8 cellular contexts compared by ENCODE assay signal in genomic region chr6:41733349-41733706, GRCh38. TPM values are rescaled to one million over a fixed set of nuclear protein-coding genes. Genes with fewer than 3 reads are reported as not detected.
DNase-seq lines count a peak whose midpoint lies in the region; ATAC-seq and TF ChIP-seq lines count a peak whose summit lies in the region.

No MANE protein-coding gene starts in this region.

- peaks cover 38% of the 10 kb centered on the region for H3K4me1 ChIP-seq in CD4-positive, CD25-positive, alpha-beta regulatory T cell (ENCODE audit: control insufficient read depth, insufficient read depth, low read length, poor library complexity, severe bottlenecking)
- H3K4me1 ChIP-seq in MM.1S (ENCODE audit: low read length) (peaks cover 20% of the 10 kb centered on the region), ectodermal cell (ENCODE audit: control insufficient read depth, insufficient read depth, low read length) (peaks cover 3% of the 10 kb centered on the region), neural progenitor cell (peaks cover 25% of the 10 kb centered on the region)

- no peak for TF ChIP-seq CTCF in MM.1S (IDR thresholded peaks at IDR 0.05; ENCODE audit: low read length)
- TF ChIP-seq CTCF in neural progenitor cell (IDR thresholded peaks at IDR 0.05) = no peak

- peak overlapping the region; percentile 34 for H3K4me3 ChIP-seq in CD4-positive, CD25-positive, alpha-beta regulatory T cell (ENCODE audit: low read depth, low read length)
- H3K4me3 ChIP-seq in MM.1S (ENCODE audit: low read length) = peak overlapping the region; percentile 74
- H3K4me3 ChIP-seq in ectodermal cell (ENCODE audit: insufficient read depth, low read depth, low read length) = peak overlapping the region; percentile 50
- H3K4me3 ChIP-seq in neural progenitor cell = peak overlapping the region; percentile 77

- H3K79me2 ChIP-seq in MM.1S (ENCODE audit: low read length) = peaks cover 48% of the 10 kb centered on the region
- H3K79me2 ChIP-seq in neural progenitor cell (ENCODE audit: low read depth) = no peaks in the 10 kb centered on the region

- H4K20me1 ChIP-seq in MM.1S (ENCODE audit: insufficient read depth, low read length) (no peaks in the 10 kb centered on the region), neural progenitor cell (ENCODE audit: low read depth) (peaks cover 6% of the 10 kb centered on the region)

- WGBS in ectodermal cell, 2 experiments = 11 to 14% methylated on average over 11 of the region's 11 CpGs

- H3K4me2 ChIP-seq in MM.1S (ENCODE audit: low read depth, low read length) (peak overlapping the region; percentile 99), neural progenitor cell (peak overlapping the region; percentile 96)

- no peaks in the 10 kb centered on the region for H3K36me3 Mint-ChIP-seq in CD4-positive, CD25-positive, alpha-beta regulatory T cell
- H3K36me3 Mint-ChIP-seq in neural progenitor cell = no peaks in the 10 kb centered on the region

- ATAC-seq in CD4-positive, CD25-positive, alpha-beta regulatory T cell (ENCODE audit: low read depth in 2 of 2) = no peak
- no peak for ATAC-seq in HG02623 (IDR thresholded peaks at IDR 0.05; ENCODE audit: unreplicated experiment)

- no peaks in the 10 kb centered on the region for H3K27me3 ChIP-seq in CD4-positive, CD25-positive, alpha-beta regulatory T cell (ENCODE audit: control insufficient read depth, insufficient read depth, low read length)
- H3K27me3 ChIP-seq in MM.1S (replicated peaks; ENCODE audit: insufficient read depth, low read length) = no peaks in the 10 kb centered on the region
- H3K27me3 ChIP-seq in ectodermal cell (ENCODE audit: control insufficient read depth, insufficient read depth, low read length, poor library complexity, severe bottlenecking) = peaks cover 31% of the 10 kb centered on the region
- H3K27me3 ChIP-seq in neural progenitor cell = peaks cover 34% of the 10 kb centered on the region

- no peaks in the 10 kb centered on the region for H3K9me2 ChIP-seq in MM.1S (replicated peaks; ENCODE audit: insufficient read depth, low read length)

- H3K9ac ChIP-seq in MM.1S (ENCODE audit: low read length) = peak overlapping the region; percentile 59; the same call in 1 of the 2 replicates
- H3K9ac ChIP-seq in neural progenitor cell = no peak overlapping the region

- DNase-seq in CD4-positive, CD25-positive, alpha-beta regulatory T cell = peak in 2 of 3 donors; percentile 4 to 6
- DNase-seq in MM.1S (no peak), neural progenitor cell (ENCODE audit: low spot score) (no peak), NCI-H524 treated with DMSO at 0.1 percent for 48 hours (lab: John Stamatoyannopoulos, UW) (no peak), cortex of kidney (lab: John Stamatoyannopoulos, UW) (no peak), NCI-H187 (lab: John Stamatoyannopoulos, UW) (no peak)

- peak overlapping the region; percentile 86 for H3K27ac ChIP-seq in CD4-positive, CD25-positive, alpha-beta regulatory T cell (ENCODE audit: insufficient read depth, low read length, poor library complexity, severe bottlenecking)
- H3K27ac ChIP-seq in MM.1S (ENCODE audit: low read length) (peak overlapping the region; percentile 80), ectodermal cell (ENCODE audit: insufficient read depth, low read depth, low read length, poor library complexity, severe bottlenecking) (no peak overlapping the region), neural progenitor cell (no peak overlapping the region)

- H3K9me3 Mint-ChIP-seq in CD4-positive, CD25-positive, alpha-beta regulatory T cell = no peaks in the 10 kb centered on the region
- H3K9me3 Mint-ChIP-seq in neural progenitor cell = no peaks in the 10 kb centered on the region

- peak overlapping the region; percentile 78 to 87 (median 84) for H3K4me3 Mint-ChIP-seq in CD4-positive, CD25-positive, alpha-beta regulatory T cell
- H3K4me3 Mint-ChIP-seq in neural progenitor cell = peak overlapping the region; percentile 92

- no peaks in the 10 kb centered on the region for H3K9me3 ChIP-seq in CD4-positive, CD25-positive, alpha-beta regulatory T cell (ENCODE audit: control insufficient read depth in 2 of 2, low read length in 2 of 2)
- no peaks in the 10 kb centered on the region for H3K9me3 ChIP-seq in MM.1S (replicated peaks; ENCODE audit: insufficient read depth, low read length)
- no peaks in the 10 kb centered on the region for H3K9me3 ChIP-seq in ectodermal cell (ENCODE audit: control insufficient read depth, low read length)
- H3K9me3 ChIP-seq in neural progenitor cell (ENCODE audit: low read depth) = no peaks in the 10 kb centered on the region

- peaks cover 2% of the 10 kb centered on the region for H3K36me3 ChIP-seq in CD4-positive, CD25-positive, alpha-beta regulatory T cell (ENCODE audit: control insufficient read depth, insufficient read depth, low read length)
- H3K36me3 ChIP-seq in MM.1S (replicated peaks; ENCODE audit: insufficient read depth, low read length) (no peaks in the 10 kb centered on the region), ectodermal cell (ENCODE audit: control insufficient read depth, insufficient read depth, low read length) (no peaks in the 10 kb centered on the region), neural progenitor cell (no peaks in the 10 kb centered on the region)

- H2AFZ ChIP-seq in MM.1S (ENCODE audit: low read length) (peak overlapping the region; percentile 77), neural progenitor cell (replicated peaks) (peak overlapping the region; percentile 88)

- peak overlapping the region; percentile 68 to 91 (median 79) for H3K27ac Mint-ChIP-seq in CD4-positive, CD25-positive, alpha-beta regulatory T cell
- H3K27ac Mint-ChIP-seq in neural progenitor cell = no peak overlapping the region

- no peaks in the 10 kb centered on the region for H3K27me3 Mint-ChIP-seq in CD4-positive, CD25-positive, alpha-beta regulatory T cell
- peaks cover 8% of the 10 kb centered on the region for H3K27me3 Mint-ChIP-seq in neural progenitor cell (ENCODE audit: insufficient read depth, low read depth)

- H3K4me1 Mint-ChIP-seq in CD4-positive, CD25-positive, alpha-beta regulatory T cell = peaks cover 0 to 60% (median 23%) of the 10 kb centered on the region in 4 donors
- H3K4me1 Mint-ChIP-seq in neural progenitor cell = peaks cover 24% of the 10 kb centered on the region

- peaks cover 19% of the 10 kb centered on the region for H3F3A ChIP-seq in MM.1S (ENCODE audit: insufficient read depth, low read length)
- H3F3A ChIP-seq in neural progenitor cell (ENCODE audit: low read depth) = peaks cover 41% of the 10 kb centered on the region

RNA-seq across cellular contexts. Expression of gene TFEB, which starts 2.1 kb away (rescaled TPM):
- total RNA-seq in CD4-positive, CD25-positive, alpha-beta regulatory T cell = 26.7 TPM
- 10 to 100 TPM in 1 of 4 donors, 1 to 10 TPM in 3; 8.0 to 11.0 (median 8.7) TPM for polyA plus RNA-seq in CD4-positive, CD25-positive, alpha-beta regulatory T cell
- polyA plus RNA-seq in ectodermal cell (2013, experiment 1 of 4) = 2.0 TPM
- 1.4 TPM for polyA plus RNA-seq in ectodermal cell (2013, experiment 2 of 4)
- 0.85 TPM for polyA plus RNA-seq in ectodermal cell (2013, experiment 3 of 4)
- 1.9 TPM for polyA plus RNA-seq in ectodermal cell (2013, experiment 4 of 4)
- 0.13 and 0.46 TPM in 2 replicates for total RNA-seq in neural progenitor cell (ENCODE audit: low replicate concordance)

RNA-seq across cellular contexts. Expression of gene PGC, which starts 13.9 kb away (rescaled TPM):
- not detected for total RNA-seq in CD4-positive, CD25-positive, alpha-beta regulatory T cell
- not detected for polyA plus RNA-seq in CD4-positive, CD25-positive, alpha-beta regulatory T cell
- not detected for polyA plus RNA-seq in ectodermal cell (2013, experiment 1 of 4)
- polyA plus RNA-seq in ectodermal cell (2013, experiment 2 of 4) = not detected
- polyA plus RNA-seq in ectodermal cell (2013, experiment 3 of 4) = not detected
- not detected for polyA plus RNA-seq in ectodermal cell (2013, experiment 4 of 4)
- total RNA-seq in neural progenitor cell (ENCODE audit: low replicate concordance) = not detected in 2 replicates

RNA-seq across cellular contexts. Expression of gene FRS3, which starts 46.4 kb away (rescaled TPM):
- total RNA-seq in CD4-positive, CD25-positive, alpha-beta regulatory T cell = 6.4 TPM
- polyA plus RNA-seq in CD4-positive, CD25-positive, alpha-beta regulatory T cell = 1 to 10 TPM; 1.3 to 1.6 (median 1.4) TPM
- 9.0 TPM for polyA plus RNA-seq in ectodermal cell (2013, experiment 1 of 4)
- polyA plus RNA-seq in ectodermal cell (2013, experiment 2 of 4) = 6.5 TPM
- 6.0 TPM for polyA plus RNA-seq in ectodermal cell (2013, experiment 3 of 4)
- 8.7 TPM for polyA plus RNA-seq in ectodermal cell (2013, experiment 4 of 4)
- total RNA-seq in neural progenitor cell (ENCODE audit: low replicate concordance) = 1.9 and 5.3 TPM in 2 replicates

RNA-seq across cellular contexts. Expression of gene PRICKLE4, which starts 47.3 kb away (rescaled TPM):
- not detected for total RNA-seq in CD4-positive, CD25-positive, alpha-beta regulatory T cell
- not detected for polyA plus RNA-seq in CD4-positive, CD25-positive, alpha-beta regulatory T cell
- 1.4 TPM for polyA plus RNA-seq in ectodermal cell (2013, experiment 1 of 4)
- polyA plus RNA-seq in ectodermal cell (2013, experiment 2 of 4) = not detected
- not detected for polyA plus RNA-seq in ectodermal cell (2013, experiment 3 of 4)
- 1.1 TPM for polyA plus RNA-seq in ectodermal cell (2013, experiment 4 of 4)
- total RNA-seq in neural progenitor cell (ENCODE audit: low replicate concordance) = 1.1 TPM in 1 of 2 replicates, not detected in the other

RNA-seq across cellular contexts. Expression of gene TOMM6, which starts 54.2 kb away (rescaled TPM):
- total RNA-seq in CD4-positive, CD25-positive, alpha-beta regulatory T cell = 102 TPM
- 100 to 1,000 TPM; 315 to 364 (median 362) TPM for polyA plus RNA-seq in CD4-positive, CD25-positive, alpha-beta regulatory T cell
- 220 TPM for polyA plus RNA-seq in ectodermal cell (2013, experiment 1 of 4)
- polyA plus RNA-seq in ectodermal cell (2013, experiment 2 of 4) = 202 TPM
- polyA plus RNA-seq in ectodermal cell (2013, experiment 3 of 4) = 246 TPM
- 264 TPM for polyA plus RNA-seq in ectodermal cell (2013, experiment 4 of 4)
- 177 and 182 TPM in 2 replicates for total RNA-seq in neural progenitor cell (ENCODE audit: low replicate concordance)

Comparison
In these comparisons a context has a peak if more than half of its experiments do, and no peak if none do; other contexts are left out.
1. DNase-seq: peak in CD4-positive, CD25-positive, alpha-beta regulatory T cell (2 of 3); none in MM.1S (single experiment), neural progenitor cell (single experiment), NCI-H524 treated with DMSO at 0.1 percent for 48 hours (single experiment), cortex of kidney (single experiment) and NCI-H187 (0 of 2).
2. H3K27ac ChIP-seq: peak in CD4-positive, CD25-positive, alpha-beta regulatory T cell (single experiment) and MM.1S (single experiment); none in ectodermal cell (single experiment) and neural progenitor cell (single experiment).
3. RNA of gene TFEB, which starts 2.1 kb away (total RNA-seq): 26.7 TPM in CD4-positive, CD25-positive, alpha-beta regulatory T cell (single experiment); 0.13 to 0.46 TPM in neural progenitor cell; every median in the first group is over 10 times any median in the second.
4. Peak in every context shown above with its lines, with median percentiles within 50 percentile points of each other: H3K4me3 ChIP-seq.